Comparison of ENCODE assay signal across 9 cellular contexts in the genomic region with DNA sequence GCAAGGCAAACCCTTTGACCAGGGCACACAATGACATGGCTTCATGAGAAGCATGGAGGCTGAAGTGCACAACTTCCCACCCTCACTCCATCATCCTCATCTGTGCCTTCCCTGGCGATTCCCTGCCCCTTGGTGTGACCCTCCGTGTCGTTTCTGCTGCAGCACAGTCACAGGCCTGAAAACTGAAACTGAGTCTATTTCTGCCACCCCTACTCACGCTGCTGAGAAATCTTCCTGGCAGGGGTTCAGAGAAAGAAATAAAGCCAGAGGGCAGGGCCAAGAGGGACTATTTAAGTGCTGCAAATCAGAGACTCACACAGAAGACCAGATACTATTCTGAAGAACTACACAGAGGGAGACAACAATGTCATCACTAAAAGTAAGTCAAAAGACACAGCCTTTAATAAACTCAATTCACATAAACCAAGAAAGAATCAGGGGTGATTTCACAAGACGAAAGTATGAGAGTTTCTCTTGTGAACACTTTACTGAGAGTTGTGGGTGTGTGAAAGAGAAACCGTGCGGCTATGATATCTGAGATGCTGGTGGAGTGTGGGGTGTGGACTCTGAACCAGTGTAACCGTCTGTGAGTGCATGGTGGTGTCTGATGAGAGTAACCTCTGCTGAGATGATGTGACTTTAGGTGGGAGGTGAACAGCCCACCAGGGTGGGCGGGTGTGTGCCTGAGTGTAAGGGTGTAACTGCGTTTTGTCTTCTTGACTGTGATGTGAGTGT. TPM values are rescaled to one million over a fixed set of nuclear protein-coding genes. Genes with fewer than 3 reads are reported as not detected.
A peak's percentile ranks its signal among the peaks of the same experiment; 100 is the strongest.
DNase-seq lines count a peak whose midpoint lies in the region; ATAC-seq and TF ChIP-seq lines count a peak whose summit lies in the region.
"Had no signal": no experiment of that assay in that cellular context is flagged by ENCODE, and none has a peak within 500 bp of the region (broad histone marks: within the 10 kb centered on the region; RNA-seq: fewer than 3 reads in every experiment).

No MANE protein-coding gene starts in this region.

- peaks cover 21% of the 10 kb centered on the region for H3K4me1 ChIP-seq in upper lobe of right lung
- no peaks in the 10 kb centered on the region for H3K4me1 ChIP-seq in foreskin keratinocyte

- H3K36me3 ChIP-seq in upper lobe of right lung: no peaks in the 10 kb centered on the region

- H3K27me3 ChIP-seq in upper lobe of right lung: no peaks in the 10 kb centered on the region
- peaks cover 5% of the 10 kb centered on the region for H3K27me3 ChIP-seq in foreskin keratinocyte

- H3K27ac ChIP-seq in upper lobe of right lung: no peak overlapping the region
- H3K27ac ChIP-seq in foreskin keratinocyte: no peak overlapping the region

- H3K4me3 ChIP-seq in upper lobe of right lung: no peak overlapping the region

- TF ChIP-seq CTCF in upper lobe of right lung (IDR thresholded peaks at IDR 0.05) (no peak), foreskin keratinocyte (conservative IDR thresholded peaks at IDR 0.05) (no peak)

- intact Hi-C loops in Right ventricle myocardium superior (cut with DNase I) (no loop called here), cardiac septum (cut with DNase I) (no loop called here), upper lobe of right lung (cut with DNase I) (loop anchor here (10.0 kb wide), 1 partner anchor 124 kb away; no protein-coding TSS in a partner anchor)

- ATAC-seq in Right ventricle myocardium superior (ENCODE audit: poor library complexity): peak; percentile 83
- peak; percentile 52 for ATAC-seq in HG03571 (IDR thresholded peaks at IDR 0.05; ENCODE audit: unreplicated experiment)
- peak; percentile 30 for ATAC-seq in upper lobe of right lung
- no peak for ATAC-seq in foreskin keratinocyte

- DNase-seq in Right ventricle myocardium superior (no peak), cardiac septum (ENCODE audit: low spot score) (no peak), fibroblast of peridontal ligament (ENCODE audit: extremely low read depth) (peak; percentile 3), upper lobe of right lung (no peak), MV-4-11 (lab: John Stamatoyannopoulos, UW) (no peak), DMS53 (lab: John Stamatoyannopoulos, UW) (no peak), foreskin keratinocyte (no peak)

- no peaks in the 10 kb centered on the region for H3K9me3 ChIP-seq in upper lobe of right lung

RNA-seq across cellular contexts. Expression of a gene that starts 23.5 kb away (rescaled TPM):
- not detected for total RNA-seq in Right ventricle myocardium superior
- not detected for total RNA-seq in cardiac septum
- not detected for total RNA-seq in upper lobe of right lung
- total RNA-seq in foreskin keratinocyte: not detected in 2 replicates
- not detected in 2 replicates for polyA plus RNA-seq in foreskin keratinocyte
- polyA plus RNA-seq: BJ had no signal

RNA-seq across cellular contexts. Expression of a gene that starts 25.1 kb away (rescaled TPM):
- total RNA-seq in Right ventricle myocardium superior (not detected), cardiac septum (not detected), upper lobe of right lung (not detected), foreskin keratinocyte (not detected in 2 replicates)
- not detected in 2 replicates for polyA plus RNA-seq in foreskin keratinocyte
- polyA plus RNA-seq: BJ had no signal

RNA-seq across cellular contexts. Expression of a gene that starts 58.6 kb away (rescaled TPM):
- not detected for total RNA-seq in Right ventricle myocardium superior
- total RNA-seq in cardiac septum: 0.94 TPM
- total RNA-seq in upper lobe of right lung: not detected
- not detected in 2 replicates for total RNA-seq in foreskin keratinocyte
- polyA plus RNA-seq in foreskin keratinocyte: not detected in 2 replicates
- polyA plus RNA-seq: BJ had no signal
